Comparison of ENCODE assay signal across 2 cellular contexts in the genomic region with DNA sequence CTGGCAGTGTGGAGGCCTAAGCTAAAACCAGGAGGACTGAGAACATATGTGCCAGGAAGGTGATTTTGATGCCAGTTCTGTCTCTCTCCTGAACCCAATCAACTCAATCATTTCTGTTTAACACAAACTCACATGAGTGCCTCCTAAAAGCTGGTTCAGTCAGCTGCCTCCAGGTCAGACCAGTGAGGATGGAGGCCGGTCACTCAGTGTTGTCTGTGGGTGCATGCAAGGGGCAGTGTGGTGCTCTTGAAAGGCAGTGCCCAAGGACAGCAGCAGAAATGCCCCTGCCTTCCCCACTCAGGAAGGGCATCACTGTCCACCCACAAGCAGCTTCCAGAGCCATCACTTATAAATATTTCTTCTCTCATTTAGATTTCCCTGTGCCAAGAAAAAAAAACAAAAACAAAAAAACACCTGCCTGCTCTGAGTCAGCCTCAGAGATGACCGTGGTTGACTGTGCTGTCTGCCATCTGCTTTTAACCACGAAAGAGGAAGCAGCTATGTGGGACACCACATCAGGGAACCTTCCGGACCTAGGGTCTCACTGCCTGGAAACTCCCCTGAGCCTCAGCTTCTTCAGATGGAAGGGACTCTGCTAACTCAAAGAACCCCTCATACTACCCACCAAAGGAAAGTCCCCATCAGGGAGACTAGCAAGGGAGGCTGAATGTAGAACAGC.
TF ChIP-seq lines count a peak whose summit lies in the region.

No MANE protein-coding gene starts in this region.

TF ChIP-seq in IMR-90, 13 proteins besides CTCF, POLR2A, EP300 and RAD21:
- TF ChIP-seq, protein P1, sequence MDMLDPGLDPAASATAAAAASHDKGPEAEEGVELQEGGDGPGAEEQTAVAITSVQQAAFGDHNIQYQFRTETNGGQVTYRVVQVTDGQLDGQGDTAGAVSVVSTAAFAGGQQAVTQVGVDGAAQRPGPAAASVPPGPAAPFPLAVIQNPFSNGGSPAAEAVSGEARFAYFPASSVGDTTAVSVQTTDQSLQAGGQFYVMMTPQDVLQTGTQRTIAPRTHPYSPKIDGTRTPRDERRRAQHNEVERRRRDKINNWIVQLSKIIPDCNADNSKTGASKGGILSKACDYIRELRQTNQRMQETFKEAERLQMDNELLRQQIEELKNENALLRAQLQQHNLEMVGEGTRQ (IDR thresholded peaks at IDR 0.05; ENCODE audit: low read depth, low read length) = no peak
- TF ChIP-seq RCOR1 (IDR thresholded peaks at IDR 0.05; ENCODE audit: insufficient replicate concordance, low read length) (peak; percentile 96), BHLHE40 (IDR thresholded peaks at IDR 0.05; ENCODE audit: low read depth, low read length) (0 out of 2 replicates have a peak, but pooled peaks have one; percentile 25), FOS (IDR thresholded peaks at IDR 0.05; ENCODE audit: low read depth, low read length) (peak; percentile 83)

TF ChIP-seq in HEK293T, 16 proteins besides CTCF, POLR2A, EP300 and RAD21 (continued from another document):
- TF ChIP-seq L3MBTL2 (conservative IDR thresholded peaks at IDR 0.05) = no peak
- TF ChIP-seq CTBP1 (IDR thresholded peaks at IDR 0.05; ENCODE audit: borderline replicate concordance) = no peak
- TF ChIP-seq, protein P2, sequence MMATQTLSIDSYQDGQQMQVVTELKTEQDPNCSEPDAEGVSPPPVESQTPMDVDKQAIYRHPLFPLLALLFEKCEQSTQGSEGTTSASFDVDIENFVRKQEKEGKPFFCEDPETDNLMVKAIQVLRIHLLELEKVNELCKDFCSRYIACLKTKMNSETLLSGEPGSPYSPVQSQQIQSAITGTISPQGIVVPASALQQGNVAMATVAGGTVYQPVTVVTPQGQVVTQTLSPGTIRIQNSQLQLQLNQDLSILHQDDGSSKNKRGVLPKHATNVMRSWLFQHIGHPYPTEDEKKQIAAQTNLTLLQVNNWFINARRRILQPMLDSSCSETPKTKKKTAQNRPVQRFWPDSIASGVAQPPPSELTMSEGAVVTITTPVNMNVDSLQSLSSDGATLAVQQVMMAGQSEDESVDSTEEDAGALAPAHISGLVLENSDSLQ (IDR thresholded peaks at IDR 0.05) = no peak
- no peak for TF ChIP-seq ZNF384 (IDR thresholded peaks at IDR 0.05)
- TF ChIP-seq NFRKB (IDR thresholded peaks at IDR 0.05) = no peak
- TF ChIP-seq TARDBP (IDR thresholded peaks at IDR 0.05) = no peak
